In the genomic region with DNA sequence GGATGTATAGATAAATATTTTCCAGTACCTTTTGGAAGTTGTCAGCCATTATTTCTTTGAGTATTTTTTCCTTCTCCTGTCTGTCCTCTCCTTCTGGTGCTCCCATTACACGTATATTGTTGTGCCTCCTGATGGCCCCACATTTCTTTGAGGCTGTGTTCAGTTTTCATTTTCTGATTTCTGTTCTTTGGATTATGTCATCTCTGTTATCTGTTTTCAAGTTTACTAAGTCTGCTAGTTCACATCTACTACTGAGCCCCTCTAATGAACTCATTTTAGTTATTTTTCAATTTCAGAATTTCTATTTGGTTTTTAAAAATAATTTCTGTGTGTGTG, we compare ENCODE assay signal across 13 cellular contexts. TPM values are rescaled to one million over a fixed set of nuclear protein-coding genes. Genes with fewer than 3 reads are reported as not detected.
DNase-seq lines count a peak whose midpoint lies in the region; ATAC-seq, FAIRE-seq and TF ChIP-seq lines count a peak whose summit lies in the region.
"Had no signal": no experiment of that assay in that cellular context is flagged by ENCODE, and none has a peak within 500 bp of the region (broad histone marks: within the 10 kb centered on the region; RNA-seq: fewer than 3 reads in every experiment).

No MANE protein-coding gene starts in this region.

- peak overlapping the region; percentile 69 for H3K27ac Mint-ChIP-seq in activated CD4-positive, alpha-beta T cell treated with anti-CD3 and anti-CD28 coated beads, Interleukin-2, amount 10 ng/mL, durations not matched to agents 24 days and 14 days
- H3K27ac Mint-ChIP-seq: nephron progenitor cell had no signal

- no peak for TF ChIP-seq EP300 in K562 (IDR thresholded peaks at IDR 0.05; ENCODE audit: low read length)

- peaks cover 13% of the 10 kb centered on the region for H3K36me3 ChIP-seq in K562 (ENCODE audit: control insufficient read depth, insufficient read depth, low read length)
- H3K36me3 ChIP-seq in H7 (replicated peaks; ENCODE audit: control insufficient read depth, insufficient read depth, low read length): no peaks in the 10 kb centered on the region
- H3K36me3 ChIP-seq: upper lobe of right lung had no signal

- H3K27me3 ChIP-seq in K562 (ENCODE audit: control insufficient read depth in 2 of 2, insufficient read depth in 2 of 2, low read length in 2 of 2) (no peaks in the 10 kb centered on the region), H7 (ENCODE audit: control insufficient read depth, insufficient read depth, low read length) (no peaks in the 10 kb centered on the region)
- H3K27me3 ChIP-seq: upper lobe of right lung had no signal

- FAIRE-seq in K562 (lab: Jason Lieb, UNC): no peak

- 0 out of 4 replicates have a peak overlapping the region, but pooled peaks of 1 of the 2 experiments have one; percentile 20 for H3K9ac ChIP-seq in K562 (ENCODE audit: insufficient read depth in 1 of 2, low read depth in 2 of 2, low read length in 2 of 2)

- H3K9me1 ChIP-seq in K562 (ENCODE audit: control insufficient read depth, insufficient read depth, low read length): peaks cover 2% of the 10 kb centered on the region

- peaks cover 100% of the 10 kb centered on the region for H3K79me2 ChIP-seq in K562 (ENCODE audit: control insufficient read depth, insufficient read depth, low read length)

- in situ Hi-C loops in K562 (cut with MboI): no loop called here

- no peak for TF ChIP-seq CTCF in K562 (IDR thresholded peaks at IDR 0.05 in 2 of 3, conservative IDR thresholded peaks at IDR 0.05 in 1 of 3; ENCODE audit: insufficient read depth in 2 of 3, low read depth in 1 of 3, low read length in 3 of 3)

- peak; percentile 82 for ATAC-seq in GM21447 (IDR thresholded peaks at IDR 0.05; ENCODE audit: unreplicated experiment)
- peak; percentile 45 for ATAC-seq in HG03097 (IDR thresholded peaks at IDR 0.05; ENCODE audit: low FRiP score, unreplicated experiment)
- peak; percentile 41 for ATAC-seq in K562
- ATAC-seq: upper lobe of right lung had no signal

- intact Hi-C loops in activated CD4-positive, alpha-beta T cell treated with anti-CD3 and anti-CD28 coated beads, Interleukin-2, amount 10 ng/mL, durations not matched to agents 24 days and 14 days (cut with micrococcal nuclease): loop anchor here (1.0 to 5.0 kb wide), 2 partner anchors 15 to 42 kb away; no protein-coding TSS in a partner anchor
- intact Hi-C loops in K562 (cut with micrococcal nuclease): no loop called here

- POLR2A ChIA-PET in K562 (lab: Yijun Ruan, JAX): no interaction called here
- POLR2A ChIA-PET in HEK293T (lab: Yijun Ruan, JAX): no interaction called here

- peaks cover 44% of the 10 kb centered on the region for H3K4me1 Mint-ChIP-seq in activated CD4-positive, alpha-beta T cell treated with anti-CD3 and anti-CD28 coated beads, Interleukin-2, amount 10 ng/mL, durations not matched to agents 24 days and 14 days
- H3K4me1 Mint-ChIP-seq: nephron progenitor cell had no signal

- H3K9me3 Mint-ChIP-seq in activated CD4-positive, alpha-beta T cell treated with anti-CD3 and anti-CD28 coated beads, Interleukin-2, amount 10 ng/mL, durations not matched to agents 24 days and 14 days: peaks cover 6% of the 10 kb centered on the region

- no peak overlapping the region for H2AFZ ChIP-seq in K562 (ENCODE audit: low read depth, low read length)

- CTCF ChIA-PET in K562 (lab: Yijun Ruan, JAX; ENCODE audit: low intra/inter-chr PET ratio): no interaction called here
- CTCF ChIA-PET in HEK293T (lab: Yijun Ruan, JAX): no interaction called here

- peak; percentile 43 for DNase-seq in activated CD4-positive, alpha-beta T cell treated with anti-CD3 and anti-CD28 coated beads, Interleukin-2, amount 10 ng/mL, durations not matched to agents 24 days and 14 days
- no peak for DNase-seq in activated CD4-positive, alpha-beta T cell treated with anti-CD3 and anti-CD28 coated beads, Interleukin-2, amount 50 U/mL, for 4 hours
- DNase-seq in K562 (ENCODE audit: extremely low read depth in 1 of 4, low spot score in 3 of 4): no peak
- DNase-seq in amygdala (lab: John Stamatoyannopoulos, UW): no peak
- no peak for DNase-seq in HEK293T (ENCODE audit: extremely low spot score)
- no peak for DNase-seq in H7
- DNase-seq: activated effector memory CD4-positive, alpha-beta T cell treated with anti-CD3 and anti-CD28 coated beads, Interleukin-2, amount 50 U/mL, for 16 hours; effector CD4-positive, alpha-beta T cell; nephron progenitor cell; stimulated activated CD4-positive, alpha-beta T cell treated with anti-CD3 and anti-CD28 coated beads, Interleukin-4, amount 100 ng/mL, for 1 hour; upper lobe of right lung had no signal

- H3K27ac ChIP-seq in K562 (ENCODE audit: extremely low read depth, low read depth, low read length): peak overlapping the region; percentile 53; the same call in 2 of the 3 replicates
- H3K27ac ChIP-seq: upper lobe of right lung had no signal

- H3K36me3 Mint-ChIP-seq in activated CD4-positive, alpha-beta T cell treated with anti-CD3 and anti-CD28 coated beads, Interleukin-2, amount 10 ng/mL, durations not matched to agents 24 days and 14 days (ENCODE audit: low read depth): peaks cover 29% of the 10 kb centered on the region

- H3K4me3 Mint-ChIP-seq in activated CD4-positive, alpha-beta T cell treated with anti-CD3 and anti-CD28 coated beads, Interleukin-2, amount 10 ng/mL, durations not matched to agents 24 days and 14 days: peak overlapping the region; percentile 4
- H3K4me3 Mint-ChIP-seq: nephron progenitor cell had no signal

- H3K4me3 ChIP-seq in K562 (no peak overlapping the region), H7 (ENCODE audit: insufficient read depth, low read depth, low read length) (no peak overlapping the region)
- H3K4me3 ChIP-seq: upper lobe of right lung had no signal

- no peaks in the 10 kb centered on the region for H3K9me3 ChIP-seq in K562 (replicated peaks; ENCODE audit: control insufficient read depth, insufficient read depth, low read depth, low read length)
- H3K9me3 ChIP-seq: upper lobe of right lung had no signal

- TF ChIP-seq RAD21 in K562 (CRISPR knock-in tag; conservative IDR thresholded peaks at IDR 0.05 in 1 of 2, IDR thresholded peaks at IDR 0.05 in 1 of 2): no peak

- no peak for TF ChIP-seq POLR2A in K562 (conservative IDR thresholded peaks at IDR 0.05)

- 16% methylated on average over 1 of the region's 1 CpG for WGBS in K562 (ENCODE audit: insufficient coverage, low coverage, missing lambda C conversion rate)

- no peaks in the 10 kb centered on the region for H3K27me3 Mint-ChIP-seq in activated CD4-positive, alpha-beta T cell treated with anti-CD3 and anti-CD28 coated beads, Interleukin-2, amount 10 ng/mL, durations not matched to agents 24 days and 14 days

- BruUV-seq in K562 (replicated peaks; lab: Mats Ljungman, UMichigan): no TSS peak

- H4K20me1 ChIP-seq in K562 (replicated peaks; ENCODE audit: control insufficient read depth, insufficient read depth, low read length): peaks cover 38% of the 10 kb centered on the region

- peaks cover 7 to 18% of the 10 kb centered on the region in 2 experiments; a peak in 4 of 5 replicates for H3K4me1 ChIP-seq in K562 (replicated peaks in 1 of 2; ENCODE audit: control insufficient read depth in 2 of 2, insufficient read depth in 2 of 2, low read length in 2 of 2)

- peak overlapping the region; percentile 15; the same call in 1 of the 2 replicates for H3K4me2 ChIP-seq in K562 (ENCODE audit: insufficient read depth, low read length)

TF ChIP-seq in K562, 482 proteins besides CTCF, POLR2A, EP300 and RAD21 (continues in another document):
- TF ChIP-seq CREBBP (IDR thresholded peaks at IDR 0.05; ENCODE audit: low read depth, low read length) (no peak), MTA2 (IDR thresholded peaks at IDR 0.05; ENCODE audit: low read depth) (0 out of 2 replicates have a peak, but pooled peaks have one; percentile 19), EP400 (IDR thresholded peaks at IDR 0.05) (0 out of 2 replicates have a peak, but pooled peaks have one; percentile 12), FOSL1 (tag; conservative IDR thresholded peaks at IDR 0.05) (peak; percentile 65), CEBPG (CRISPR knock-in tag; IDR thresholded peaks at IDR 0.05) (no peak), CEBPG (tag; conservative IDR thresholded peaks at IDR 0.05 in 1 of 2, IDR thresholded peaks at IDR 0.05 in 1 of 2) (0 out of 4 replicates have a peak, but pooled peaks of 1 of the 2 experiments have one; percentile 17), ZNF589 (CRISPR knock-in tag; IDR thresholded peaks at IDR 0.05; ENCODE audit: low read depth) (no peak)

TF ChIP-seq in HEK293T, 16 proteins besides CTCF, POLR2A, EP300 and RAD21:
- TF ChIP-seq FOXM1 (IDR thresholded peaks at IDR 0.05; ENCODE audit: borderline replicate concordance): no peak
- no peak for TF ChIP-seq FOXA1 (IDR thresholded peaks at IDR 0.05)
- TF ChIP-seq LEF1 (IDR thresholded peaks at IDR 0.05; ENCODE audit: borderline replicate concordance): no peak
- no peak for TF ChIP-seq SUZ12 (IDR thresholded peaks at IDR 0.05)
TF ChIP-seq in HEK293T: peak in this region for 0.

RNA-seq across cellular contexts. Expression of a gene that starts 16.3 kb away (rescaled TPM):
- 77.2 and 79.5 TPM in 2 replicates for total RNA-seq in activated CD4-positive, alpha-beta T cell treated with anti-CD3 and anti-CD28 coated beads, Interleukin-2, amount 10 ng/mL, durations not matched to agents 24 days and 14 days
- 115 and 326 TPM in 2 replicates for total RNA-seq in K562 (2011; cell fraction: chromatin; rRNA removed; ENCODE audit: low replicate concordance)
- 62.0 and 78.6 TPM in 2 replicates for total RNA-seq in K562 (2011; cell fraction: nucleolus; rRNA removed)
- 144 and 212 TPM in 2 replicates for total RNA-seq in K562 (2011; cell fraction: nucleoplasm; rRNA removed)
- total RNA-seq in K562 (2014; rRNA removed) (29.9 and 41.8 TPM in 2 replicates), K562 (2014; rRNA removed; fragmentation: Illumina TruSeq; extraction: Trizol) (39.3 and 47.4 TPM in 2 replicates), K562 (2015; rRNA removed; fragmentation: Illumina TruSeq; extraction: Trizol) (32.8 and 33.9 TPM in 2 replicates), K562 (2021) (67.6 and 80.7 TPM in 2 replicates)
- polyA plus RNA-seq in K562 (2011; rRNA removed) (16.1 and 17.0 TPM in 2 replicates), K562 (2014; fragmentation: Illumina TruSeq; extraction: Trizol) (23.0 and 28.7 TPM in 2 replicates), K562 (2014; fragmentation: Nextera tagmentation; extraction: Ambion mirVana) (1 to 10 TPM; 4.4 to 4.7 TPM), K562 (2014; rRNA removed) (27.3 and 31.7 TPM in 2 replicates)
- 11.1 and 15.9 TPM in 2 replicates for polyA plus RNA-seq in K562 (2011; cell fraction: cytosol; rRNA removed)
- 97.0 and 123 TPM in 2 replicates for polyA plus RNA-seq in K562 (2011; cell fraction: nucleus; rRNA removed)
- 23.0 and 24.9 TPM in 2 replicates for polyA plus RNA-seq in K562 (2012)
- 84.2 and 91.2 TPM in 2 replicates for polyA minus RNA-seq in K562 (2011; rRNA and poly(A)+ RNA removed)
- polyA minus RNA-seq in K562 (2011; cell fraction: cytosol; rRNA and poly(A)+ RNA removed): 23.9 and 28.3 TPM in 2 replicates
- 74.0 and 74.6 TPM in 2 replicates for polyA minus RNA-seq in K562 (2011; cell fraction: nucleus; rRNA and poly(A)+ RNA removed)
- total RNA-seq in H7 (2014; rRNA removed; shearing (Covaris generic)): 15.4 and 22.3 TPM in 2 replicates
